In genomic region chr21:42146821-42147220, GRCh38 we compare ENCODE assay signal across 15 cellular contexts.
"Had no signal": no experiment of that assay in that cellular context is flagged by ENCODE, and none has a peak within 500 bp of the region (broad histone marks: within the 10 kb centered on the region; RNA-seq: fewer than 3 reads in every experiment).

No MANE protein-coding gene starts in this region.

- H3K27me3 Mint-ChIP-seq: activated CD8-positive, alpha-beta memory T cell treated with anti-CD3 and anti-CD28 coated beads, Interleukin-2, amount 10 ng/mL, durations not matched to agents 7 days and 5 days; activated naive CD4-positive, alpha-beta T cell treated with anti-CD3 and anti-CD28 coated beads, Interleukin-2, amount 50 U/mL, for 24 hours had no signal

- H3K36me3 Mint-ChIP-seq: activated CD8-positive, alpha-beta memory T cell treated with anti-CD3 and anti-CD28 coated beads, Interleukin-2, amount 10 ng/mL, durations not matched to agents 7 days and 5 days; activated naive CD4-positive, alpha-beta T cell treated with anti-CD3 and anti-CD28 coated beads, Interleukin-2, amount 50 U/mL, for 24 hours; immature natural killer cell; neural progenitor cell; type B pancreatic cell had no signal

- H3K27ac ChIP-seq: brain microvascular endothelial cell, esophagus squamous epithelium, neural progenitor cell had no signal

- H3K27ac Mint-ChIP-seq: activated CD8-positive, alpha-beta memory T cell treated with anti-CD3 and anti-CD28 coated beads, Interleukin-2, amount 10 ng/mL, durations not matched to agents 7 days and 5 days; activated naive CD4-positive, alpha-beta T cell treated with anti-CD3 and anti-CD28 coated beads, Interleukin-2, amount 50 U/mL, for 24 hours; immature natural killer cell; type B pancreatic cell had no signal

- H3K9me3 Mint-ChIP-seq: activated naive CD4-positive, alpha-beta T cell treated with anti-CD3 and anti-CD28 coated beads, Interleukin-2, amount 50 U/mL, for 24 hours; immature natural killer cell; neural progenitor cell; type B pancreatic cell had no signal

- H3K4me3 ChIP-seq: esophagus squamous epithelium, neural progenitor cell had no signal

- H3K9me3 ChIP-seq: esophagus squamous epithelium had no signal

- H3K4me3 Mint-ChIP-seq: activated CD8-positive, alpha-beta memory T cell treated with anti-CD3 and anti-CD28 coated beads, Interleukin-2, amount 10 ng/mL, durations not matched to agents 7 days and 5 days; activated naive CD4-positive, alpha-beta T cell treated with anti-CD3 and anti-CD28 coated beads, Interleukin-2, amount 50 U/mL, for 24 hours; immature natural killer cell; neural progenitor cell; type B pancreatic cell had no signal

- H3K27me3 ChIP-seq: neural progenitor cell had no signal

- DNase-seq: activated CD4-positive, alpha-beta T cell treated with anti-CD3 and anti-CD28 coated beads for 1 hour; activated CD4-positive, alpha-beta T cell treated with anti-CD3 and anti-CD28 coated beads, Interleukin-2, amount 50 U/mL, for 48 hours; activated CD8-positive, alpha-beta memory T cell treated with anti-CD3 and anti-CD28 coated beads, Interleukin-2, amount 10 ng/mL, durations not matched to agents 7 days and 5 days; amygdala; brain microvascular endothelial cell; cerebellar nuclear complex; esophagus squamous epithelium; foreskin fibroblast; immature natural killer cell; mesenchymal stem cell; SIG-M5; small intestine had no signal

- H3K36me3 ChIP-seq: brain microvascular endothelial cell, esophagus squamous epithelium, neural progenitor cell had no signal
